ENCODE assay signal across 24 cellular contexts in the genomic region with DNA sequence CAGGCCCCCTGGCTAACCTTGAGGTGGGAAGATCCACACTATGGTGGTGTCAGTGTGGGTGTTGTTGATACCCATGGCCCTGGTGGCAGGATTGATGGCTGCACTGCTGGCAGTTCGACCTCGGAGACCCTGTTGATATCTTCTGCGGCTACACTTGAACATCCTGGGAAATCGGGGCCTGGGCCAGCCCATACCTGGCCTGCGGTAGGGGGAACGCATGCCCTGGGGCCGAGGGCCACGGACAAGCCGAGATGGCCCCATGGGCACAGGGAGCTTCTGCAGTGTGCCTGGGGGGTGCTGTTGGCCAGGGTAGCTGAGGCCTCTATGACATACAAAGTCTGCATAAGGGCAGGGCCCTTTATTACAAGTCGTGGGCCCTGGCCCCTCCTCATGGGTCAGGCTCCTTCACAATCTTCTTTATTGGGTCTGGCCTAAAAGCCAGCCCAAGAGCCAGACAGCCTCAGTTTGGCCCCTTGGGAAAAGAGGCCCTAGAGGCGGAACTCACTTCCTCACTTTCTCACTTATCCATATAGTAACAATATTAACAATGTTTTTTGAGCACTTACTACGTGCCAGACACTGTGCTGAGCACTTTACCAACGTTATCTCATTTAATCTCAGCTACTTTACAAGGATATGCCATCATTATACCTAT. TPM values are rescaled to one million over a fixed set of nuclear protein-coding genes. Genes with fewer than 3 reads are reported as not detected.
DNase-seq lines count a peak whose midpoint lies in the region; ATAC-seq and TF ChIP-seq lines count a peak whose summit lies in the region.
"Had no signal": no experiment of that assay in that cellular context is flagged by ENCODE, and none has a peak within 500 bp of the region (broad histone marks: within the 10 kb centered on the region; RNA-seq: fewer than 3 reads in every experiment).

P3R3URF (minus strand) TSS at position 278 of the 655 bp plus-strand sequence; CDS start at position 261, 17 bp downstream.

- H3K9me3 ChIP-seq in heart left ventricle (no peaks in the 10 kb centered on the region), neural cell (ENCODE audit: low read length) (no peaks in the 10 kb centered on the region), upper lobe of right lung (no peaks in the 10 kb centered on the region)
- H3K9me3 ChIP-seq: mucosa of descending colon, Peyer's patch had no signal

- H3K27ac Mint-ChIP-seq in activated CD4-positive, alpha-beta memory T cell treated with anti-CD3 and anti-CD28 coated beads, Interleukin-2, amount 10 ng/mL, durations not matched to agents 7 days and 5 days: no peak within 1 kb of the TSS
- no peak within 1 kb of the TSS for H3K27ac Mint-ChIP-seq in WTC11
- H3K27ac Mint-ChIP-seq: CD14-positive monocyte; dendritic cell treated with granulocyte-macrophage colony-stimulating factor and Interleukin-4, amounts not matched to agents 40 ng/mL and 50 ng/mL, for 4 days had no signal

- TF ChIP-seq CTCF in heart left ventricle (IDR thresholded peaks at IDR 0.05) (no peak), neural cell (IDR thresholded peaks at IDR 0.05; ENCODE audit: poor library complexity, severe bottlenecking) (no peak), upper lobe of right lung (IDR thresholded peaks at IDR 0.05) (no peak), WTC11 (IDR thresholded peaks at IDR 0.05) (no peak)

- no peak for TF ChIP-seq POLR2A in heart left ventricle (IDR thresholded peaks at IDR 0.05)

- ATAC-seq in heart left ventricle (no peak), left ventricle myocardium superior (no peak), upper lobe of right lung (no peak), WTC11 (no peak)
- ATAC-seq: mucosa of descending colon had no signal

- H3F3A ChIP-seq in neural cell (ENCODE audit: insufficient read depth, low read length, poor library complexity, severe bottlenecking): no peaks in the 10 kb centered on the region

- H3K79me2 ChIP-seq in neural cell (replicated peaks; ENCODE audit: insufficient read depth, low read length): no peaks in the 10 kb centered on the region

- no peaks in the 10 kb centered on the region for H3K36me3 Mint-ChIP-seq in activated CD4-positive, alpha-beta memory T cell treated with anti-CD3 and anti-CD28 coated beads, Interleukin-2, amount 10 ng/mL, durations not matched to agents 7 days and 5 days (ENCODE audit: low read depth)
- no peaks in the 10 kb centered on the region for H3K36me3 Mint-ChIP-seq in WTC11
- H3K36me3 Mint-ChIP-seq: brain, CD14-positive monocyte had no signal

- peaks cover 3% of the 10 kb centered on the region for H3K27me3 Mint-ChIP-seq in activated CD4-positive, alpha-beta memory T cell treated with anti-CD3 and anti-CD28 coated beads, Interleukin-2, amount 10 ng/mL, durations not matched to agents 7 days and 5 days
- H3K27me3 Mint-ChIP-seq in WTC11 (ENCODE audit: low read depth): peaks cover under 1% of the 10 kb centered on the region; the same call in 1 of the 2 replicates

- peak in 1 of 5 donors; percentile 32 for DNase-seq in heart left ventricle
- DNase-seq in left ventricle myocardium superior: no peak
- no peak for DNase-seq in upper lobe of right lung
- DNase-seq in activated CD4-positive, alpha-beta memory T cell treated with anti-CD3 and anti-CD28 coated beads, Interleukin-2, amount 10 ng/mL, durations not matched to agents 7 days and 5 days: no peak
- no peak for DNase-seq in WTC11 (ENCODE audit: low spot score)
- DNase-seq in activated CD4-positive, CD25-positive, alpha-beta regulatory T cell treated with anti-CD3 and anti-CD28 coated beads, Interleukin-2, amount 50 U/mL, for 72 hours: no peak
- DNase-seq: activated CD4-positive, alpha-beta T cell treated with anti-CD3 and anti-CD28 coated beads, Interleukin-2, amount 50 U/mL, for 1 hour; activated naive CD4-positive, alpha-beta T cell treated with anti-CD3 and anti-CD28 coated beads, Interleukin-2, amount 50 U/mL, for 16 hours; DMS53; erythroblast; glutamatergic neuron; islet precursor cell; mucosa of descending colon; NCI-H1105 treated with DMSO at 0.1 percent for 48 hours; NCI-H748 treated with DMSO at 0.1 percent for 48 hours; nucleus accumbens; Peyer's patch; stimulated activated CD4-positive, alpha-beta T cell treated with anti-CD3 and anti-CD28 coated beads, Interleukin-2, amount 100 ng/mL, for 48 hours had no signal

- 71 to 89% (median 87%) methylated on average over 4 to 13 of the region's 13 CpGs for WGBS in heart left ventricle, 4 donors

- H4K20me1 ChIP-seq in neural cell (ENCODE audit: insufficient read depth): no peaks in the 10 kb centered on the region

- intact Hi-C loops in heart left ventricle (cut with DNase I) (loop anchor here in 2 of 10 donors (5.0 to 10.0 kb wide), 2 partner anchors 44 to 282 kb away; partner anchors contain the start of gene PIK3R3 (in 1 of the 2)), left ventricle myocardium superior (cut with micrococcal nuclease) (loop anchor here (5.0 kb wide), 1 partner anchor 44 kb away; the partner anchor contains the start of gene PIK3R3), upper lobe of right lung (cut with DNase I) (no loop called here)

- H3K4me1 ChIP-seq in heart left ventricle (peaks cover 11 to 60% (median 45%) of the 10 kb centered on the region in 12 donors), upper lobe of right lung (peaks cover 30% of the 10 kb centered on the region)

- no peaks in the 10 kb centered on the region for H3K36me3 ChIP-seq in heart left ventricle
- H3K36me3 ChIP-seq in neural cell (ENCODE audit: insufficient read depth, low read length): no peaks in the 10 kb centered on the region
- H3K36me3 ChIP-seq in upper lobe of right lung: no peaks in the 10 kb centered on the region
- H3K36me3 ChIP-seq: Peyer's patch had no signal

- H3K4me3 ChIP-seq in heart left ventricle (no peak within 1 kb of the TSS), neural cell (ENCODE audit: low read length) (no peak within 1 kb of the TSS), upper lobe of right lung (no peak within 1 kb of the TSS)
- H3K4me3 ChIP-seq: mucosa of descending colon, Peyer's patch had no signal

- H3K9me2 ChIP-seq in neural cell (ENCODE audit: insufficient read depth, low read length): no peaks in the 10 kb centered on the region

- H3K4me2 ChIP-seq in neural cell (ENCODE audit: low read length): no peak within 1 kb of the TSS

- no peak for TF ChIP-seq EP300 in neural cell (conservative IDR thresholded peaks at IDR 0.05; ENCODE audit: poor library complexity, severe bottlenecking)

- TF ChIP-seq RAD21 in neural cell (conservative IDR thresholded peaks at IDR 0.05): no peak

- no peak within 1 kb of the TSS for H2AFZ ChIP-seq in neural cell (ENCODE audit: low read depth, low read length)

- H3K27me3 ChIP-seq in heart left ventricle (no peaks in the 10 kb centered on the region), neural cell (ENCODE audit: insufficient read depth, low read depth, low read length) (no peaks in the 10 kb centered on the region), upper lobe of right lung (no peaks in the 10 kb centered on the region)
- H3K27me3 ChIP-seq: Peyer's patch had no signal

- no peak within 1 kb of the TSS for H3K4me3 Mint-ChIP-seq in activated CD4-positive, alpha-beta memory T cell treated with anti-CD3 and anti-CD28 coated beads, Interleukin-2, amount 10 ng/mL, durations not matched to agents 7 days and 5 days
- no peak within 1 kb of the TSS for H3K4me3 Mint-ChIP-seq in WTC11
- H3K4me3 Mint-ChIP-seq: brain; CD14-positive monocyte; dendritic cell treated with granulocyte-macrophage colony-stimulating factor and Interleukin-4, amounts not matched to agents 40 ng/mL and 50 ng/mL, for 4 days had no signal

- no peaks in the 10 kb centered on the region for H3K9me3 Mint-ChIP-seq in activated CD4-positive, alpha-beta memory T cell treated with anti-CD3 and anti-CD28 coated beads, Interleukin-2, amount 10 ng/mL, durations not matched to agents 7 days and 5 days
- H3K9me3 Mint-ChIP-seq in WTC11: no peaks in the 10 kb centered on the region
- H3K9me3 Mint-ChIP-seq: brain; dendritic cell treated with granulocyte-macrophage colony-stimulating factor and Interleukin-4, amounts not matched to agents 40 ng/mL and 50 ng/mL, for 4 days had no signal

- no peaks in the 10 kb centered on the region for H3K4me1 Mint-ChIP-seq in activated CD4-positive, alpha-beta memory T cell treated with anti-CD3 and anti-CD28 coated beads, Interleukin-2, amount 10 ng/mL, durations not matched to agents 7 days and 5 days
- H3K4me1 Mint-ChIP-seq in WTC11: peaks cover 6% of the 10 kb centered on the region
- H3K4me1 Mint-ChIP-seq: CD14-positive monocyte had no signal

- peak within 1 kb of the TSS in 11 of 12 donors; percentile 39 to 93 (median 76) for H3K27ac ChIP-seq in heart left ventricle
- H3K27ac ChIP-seq in cingulate gyrus (ENCODE audit: low read depth, low read length): peak within 1 kb of the TSS; percentile 65
- peak within 1 kb of the TSS; percentile 57 for H3K27ac ChIP-seq in neural cell (ENCODE audit: low read length)
- peak within 1 kb of the TSS; percentile 63 for H3K27ac ChIP-seq in upper lobe of right lung

- H3K9ac ChIP-seq in neural cell (ENCODE audit: low read length): no peak within 1 kb of the TSS

- CTCF ChIA-PET in activated CD4-positive, alpha-beta memory T cell treated with anti-CD3 and anti-CD28 coated beads, Interleukin-2, amount 10 ng/mL, durations not matched to agents 7 days and 5 days (lab: Charles Lee): interaction anchor here (1.0 kb wide), 1 partner anchor 113 kb away, joined by 3 read pairs; no protein-coding TSS in a partner anchor
- CTCF ChIA-PET in WTC11 (lab: Charles Lee): interaction anchor here (1.0 kb wide), 1 partner anchor 45 kb away, joined by 3 read pairs; no protein-coding TSS in a partner anchor

- POLR2A ChIA-PET in activated CD4-positive, alpha-beta memory T cell treated with anti-CD3 and anti-CD28 coated beads, Interleukin-2, amount 10 ng/mL, durations not matched to agents 7 days and 5 days (lab: Charles Lee): no interaction called here
- POLR2A ChIA-PET in WTC11 (lab: Charles Lee): no interaction called here

TF ChIP-seq in neural cell, 6 proteins besides CTCF, POLR2A, EP300 and RAD21:
- no peak for TF ChIP-seq POLR2AphosphoS5 (IDR thresholded peaks at IDR 0.05)
- no peak for TF ChIP-seq MXI1 (conservative IDR thresholded peaks at IDR 0.05; ENCODE audit: poor library complexity, severe bottlenecking)

TF ChIP-seq in WTC11, 78 proteins besides CTCF, POLR2A, EP300 and RAD21 (continues in another document):
- no peak for TF ChIP-seq TCF7 (CRISPR knock-in tag; IDR thresholded peaks at IDR 0.05; ENCODE audit: low read depth)
- TF ChIP-seq ZNF423 (CRISPR knock-in tag; IDR thresholded peaks at IDR 0.05): no peak

RNA-seq across cellular contexts. Expression of gene P3R3URF, which starts in this region (rescaled TPM):
- total RNA-seq in heart left ventricle (not detected), left ventricle myocardium superior (not detected), upper lobe of right lung (not detected), WTC11 (2021) (not detected in 3 replicates)
- polyA plus RNA-seq in heart left ventricle (not detected), neural cell (not detected in 2 replicates)
- not detected in 2 replicates for polyA minus RNA-seq in neural cell
- total RNA-seq in activated CD4-positive, alpha-beta memory T cell treated with anti-CD3 and anti-CD28 coated beads, Interleukin-2, amount 10 ng/mL, durations not matched to agents 7 days and 5 days: not detected
- total RNA-seq: H7, mucosa of descending colon, Peyer's patch had no signal
- polyA plus RNA-seq: CD14-positive monocyte had no signal
